20 cellular contexts compared by ENCODE assay signal in genomic region chr14:26863736-26864135, GRCh38.
DNase-seq lines count a peak whose midpoint lies in the region; ATAC-seq and TF ChIP-seq lines count a peak whose summit lies in the region.
"Had no signal": no experiment of that assay in that cellular context is flagged by ENCODE, and none has a peak within 500 bp of the region (broad histone marks: within the 10 kb centered on the region; RNA-seq: fewer than 3 reads in every experiment).

No MANE protein-coding gene starts in this region.

- H2AFZ ChIP-seq in fibroblast of lung (ENCODE audit: low read length): no peak overlapping the region
- H2AFZ ChIP-seq: GM23338 had no signal

- H3K79me2 ChIP-seq in fibroblast of lung (ENCODE audit: control insufficient read depth, insufficient read depth, low read length): no peaks in the 10 kb centered on the region

- H3K9me3 ChIP-seq in fibroblast of lung (ENCODE audit: control insufficient read depth, insufficient read depth, low read depth, low read length): no peaks in the 10 kb centered on the region
- H3K9me3 ChIP-seq: BLaER1 treated with 17β-estradiol and CSF1 and Interleukin-3, amounts not matched to agents 10 nM and 100 nM; SJSA1; thyroid gland had no signal

- H3K9ac ChIP-seq in fibroblast of lung (ENCODE audit: insufficient read depth, low read length): no peak overlapping the region
- H3K9ac ChIP-seq: BLaER1 treated with 17β-estradiol and CSF1 and Interleukin-3, amounts not matched to agents 10 nM and 100 nM had no signal

- H3K4me2 ChIP-seq in fibroblast of lung (ENCODE audit: extremely low read depth, insufficient read depth, low read length): no peak overlapping the region
- H3K4me2 ChIP-seq: GM23338 had no signal

- TF ChIP-seq CTCF in fibroblast of lung (conservative IDR thresholded peaks at IDR 0.05 in 1 of 2, IDR thresholded peaks at IDR 0.05 in 1 of 2; ENCODE audit: low read depth in 1 of 2, low read length in 2 of 2): no peak

- ATAC-seq in HG02571 (IDR thresholded peaks at IDR 0.05; ENCODE audit: unreplicated experiment): no peak
- ATAC-seq: activated CD8-positive, alpha-beta memory T cell treated with anti-CD3 and anti-CD28 coated beads, Interleukin-2, amount 10 ng/mL, durations not matched to agents 7 days and 5 days; GM23338; natural killer cell; stimulated activated effector memory CD8-positive, alpha-beta T cell treated with anti-CD3 and anti-CD28 coated beads, Interleukin-12 subunit alpha, Interleukin-12 subunit beta, amount 100 ng/mL, for 72 hours had no signal

- H3K4me3 ChIP-seq in fibroblast of lung (replicated peaks in 1 of 4; ENCODE audit: control extremely low read depth in 1 of 4, insufficient read depth in 1 of 4, low read depth in 3 of 4, low read length in 4 of 4) (no peak overlapping the region), skeletal muscle cell (ENCODE audit: low read depth, low read length) (no peak overlapping the region)
- H3K4me3 ChIP-seq: BLaER1 treated with 17β-estradiol and CSF1 and Interleukin-3, amounts not matched to agents 10 nM and 100 nM; GM23338; SJSA1; thyroid gland had no signal

- DNase-seq in HCEC 1CT: peak; percentile 71
- peak; percentile 46 for DNase-seq in RPMI7951 (ENCODE audit: low read depth)
- peak; percentile 41 to 68 for DNase-seq in fibroblast of lung (ENCODE audit: low read depth in 2 of 2)
- peak; percentile 28 for DNase-seq in skeletal muscle cell (ENCODE audit: low read depth)
- no peak for DNase-seq in HK-2 (ENCODE audit: unreplicated experiment)
- no peak for DNase-seq in NCI-H1092 treated with DMSO at 0.1 percent for 48 hours (lab: John Stamatoyannopoulos, UW)
- DNase-seq: activated CD8-positive, alpha-beta memory T cell treated with anti-CD3 and anti-CD28 coated beads, Interleukin-2, amount 10 ng/mL, durations not matched to agents 7 days and 5 days; activated effector memory CD4-positive, alpha-beta T cell treated with Interleukin-2 at 50 U/mL for 16 hours; amniotic stem cell; DMS53; endodermal cell; natural killer cell; NCI-H1930; NCI-H510A; thyroid gland had no signal

- H3K27ac ChIP-seq in fibroblast of lung (ENCODE audit: insufficient read depth, low read length): no peak overlapping the region
- H3K27ac ChIP-seq: BLaER1 treated with 17β-estradiol and CSF1 and Interleukin-3, amounts not matched to agents 10 nM and 100 nM; SJSA1; thyroid gland had no signal

- no peaks in the 10 kb centered on the region for H4K20me1 ChIP-seq in fibroblast of lung (ENCODE audit: control insufficient read depth, extremely low read depth, insufficient read depth, low read length)

- H3K36me3 ChIP-seq in fibroblast of lung (ENCODE audit: control insufficient read depth, insufficient read depth, low read length): no peaks in the 10 kb centered on the region
- H3K36me3 ChIP-seq: BLaER1 treated with 17β-estradiol and CSF1 and Interleukin-3, amounts not matched to agents 10 nM and 100 nM; SJSA1; thyroid gland had no signal

- no peaks in the 10 kb centered on the region for H3K4me1 ChIP-seq in fibroblast of lung (ENCODE audit: control insufficient read depth, extremely low read depth, insufficient read depth, low read length)
- H3K4me1 ChIP-seq: SJSA1, thyroid gland had no signal

- no peaks in the 10 kb centered on the region for H3K27me3 ChIP-seq in fibroblast of lung (ENCODE audit: control insufficient read depth, insufficient read depth, low read length)
- H3K27me3 ChIP-seq: SJSA1, thyroid gland had no signal

Comparison
In these comparisons a context has a peak if more than half of its experiments do, and no peak if none do; other contexts are left out.
1. DNase-seq: peak in HCEC 1CT (single experiment), RPMI7951 (single experiment), fibroblast of lung (2 of 2) and skeletal muscle cell (single experiment); none in HK-2 (single experiment) and NCI-H1092 treated with DMSO at 0.1 percent for 48 hours (single experiment).